ENCODE assay signal across 8 cellular contexts in the genomic region with DNA sequence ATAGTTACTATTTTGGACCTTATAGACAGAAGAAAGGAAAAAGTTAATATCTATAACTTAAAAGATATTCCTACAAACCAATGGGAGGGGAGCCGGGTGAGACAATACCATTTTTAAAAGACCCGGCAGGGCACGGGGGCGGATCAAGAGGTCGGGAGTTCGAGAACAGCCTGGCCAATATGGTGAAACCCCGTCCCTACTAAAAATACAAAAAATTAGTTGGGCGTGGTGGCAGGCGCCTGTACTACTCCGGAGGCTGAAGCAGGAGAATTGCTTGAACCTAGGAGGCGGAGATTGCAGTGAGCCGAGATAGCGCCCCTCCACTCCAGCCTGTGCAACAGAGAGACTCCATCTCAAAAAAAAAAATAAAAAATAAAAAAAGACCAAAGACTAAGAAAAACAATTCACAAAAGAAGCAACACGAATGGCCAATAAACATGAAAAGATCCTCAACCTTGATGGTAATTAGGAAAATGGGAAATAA. TPM values are rescaled to one million over a fixed set of nuclear protein-coding genes. Genes with fewer than 3 reads are reported as not detected.
DNase-seq lines count a peak whose midpoint lies in the region; ATAC-seq and TF ChIP-seq lines count a peak whose summit lies in the region.

No MANE protein-coding gene starts in this region.

- peaks cover 0 to 16% (median 0%) of the 10 kb centered on the region in 9 donors for H3K27me3 ChIP-seq in heart left ventricle
- H3K27me3 ChIP-seq in iPS-15b (ENCODE audit: control insufficient read depth, insufficient read depth, low read length) = no peaks in the 10 kb centered on the region

- H3K27me3 Mint-ChIP-seq in stimulated activated memory B cell treated with anti-CD40 and anti-IgM and Interleukin-4, amounts not matched to agents 10 μg/mL and 1 μg/mL and 100 μg/mL, for 72 hours = peaks cover 9% of the 10 kb centered on the region

- H3K4me1 Mint-ChIP-seq in stimulated activated memory B cell treated with anti-CD40 and anti-IgM and Interleukin-4, amounts not matched to agents 10 μg/mL and 1 μg/mL and 100 μg/mL, for 72 hours = peaks cover 29% of the 10 kb centered on the region

- no peak for TF ChIP-seq POLR2A in heart left ventricle (IDR thresholded peaks at IDR 0.05)

- ATAC-seq in heart left ventricle = no peak
- ATAC-seq in left ventricle myocardium superior = no peak
- ATAC-seq in stimulated activated memory B cell treated with anti-CD40 and anti-IgM and Interleukin-4, amounts not matched to agents 10 μg/mL and 1 μg/mL and 100 μg/mL, for 72 hours = no peak
- ATAC-seq in HG03045 (IDR thresholded peaks at IDR 0.05; ENCODE audit: unreplicated experiment) = no peak

- H3K9ac ChIP-seq in iPS-15b (ENCODE audit: low read depth, low read length) = no peak overlapping the region

- H3K36me3 ChIP-seq in heart left ventricle (no peaks in the 10 kb centered on the region), iPS-15b (ENCODE audit: control insufficient read depth, insufficient read depth, low read length) (no peaks in the 10 kb centered on the region)

- TF ChIP-seq CTCF in heart left ventricle (IDR thresholded peaks at IDR 0.05) (no peak), WI38 (IDR thresholded peaks at IDR 0.05; ENCODE audit: low read depth, low read length) (no peak)

- WGBS in heart left ventricle, 4 donors = 37 to 47% (median 44%) methylated on average over 14 of the region's 14 CpGs

- peak overlapping the region; percentile 99 for H3K27ac Mint-ChIP-seq in stimulated activated memory B cell treated with anti-CD40 and anti-IgM and Interleukin-4, amounts not matched to agents 10 μg/mL and 1 μg/mL and 100 μg/mL, for 72 hours

- H3K9me3 Mint-ChIP-seq in stimulated activated memory B cell treated with anti-CD40 and anti-IgM and Interleukin-4, amounts not matched to agents 10 μg/mL and 1 μg/mL and 100 μg/mL, for 72 hours = no peaks in the 10 kb centered on the region

- peak overlapping the region; percentile 99 for H3K4me3 Mint-ChIP-seq in stimulated activated memory B cell treated with anti-CD40 and anti-IgM and Interleukin-4, amounts not matched to agents 10 μg/mL and 1 μg/mL and 100 μg/mL, for 72 hours

- H3K4me1 ChIP-seq in heart left ventricle (peaks cover 0 to 38% (median 28%) of the 10 kb centered on the region in 12 donors), iPS-15b (ENCODE audit: control insufficient read depth, insufficient read depth, low read length) (peaks cover 9% of the 10 kb centered on the region)

- peak overlapping the region in 8 of 12 donors; percentile 76 to 95 (median 88) for H3K27ac ChIP-seq in heart left ventricle

- H3K4me3 ChIP-seq in heart left ventricle (peak overlapping the region; percentile 69 to 96 (median 82)), WI38 (ENCODE audit: low read depth, low read length) (peak overlapping the region; percentile 96), iPS-15b (ENCODE audit: low read depth, low read length) (peak overlapping the region; percentile 96)

- H3K9me3 ChIP-seq in heart left ventricle (no peaks in the 10 kb centered on the region), iPS-15b (ENCODE audit: control insufficient read depth, insufficient read depth, low read length) (no peaks in the 10 kb centered on the region)

- DNase-seq in heart left ventricle = no peak
- no peak for DNase-seq in left ventricle myocardium superior
- DNase-seq in NCI-H187 treated with DMSO at 0.1 percent for 48 hours (lab: John Stamatoyannopoulos, UW) = no peak
- DNase-seq in T1000 (lab: John Stamatoyannopoulos, UW) = no peak

- H3K36me3 Mint-ChIP-seq in stimulated activated memory B cell treated with anti-CD40 and anti-IgM and Interleukin-4, amounts not matched to agents 10 μg/mL and 1 μg/mL and 100 μg/mL, for 72 hours = peaks cover 5% of the 10 kb centered on the region

- intact Hi-C loops in heart left ventricle (cut with DNase I) (loop anchor here in 4 of 10 donors (5.0 to 10.0 kb wide), 2 partner anchors 72 to 75 kb away; partner anchors contain the start of gene C1orf216 (in 4 of the 4)), left ventricle myocardium superior (cut with micrococcal nuclease) (no loop called here)

RNA-seq across cellular contexts. Expression of gene PSMB2, which starts 1.2 kb away (rescaled TPM):
- total RNA-seq in heart left ventricle (10 to 100 TPM; 36.3 to 60.0 (median 41.7) TPM), left ventricle myocardium superior (37.7 TPM)
- polyA plus RNA-seq in heart left ventricle = 10 to 100 TPM; 41.1 to 50.5 TPM
